23 cellular contexts compared by ENCODE assay signal in genomic region chr14:67253076-67253635, GRCh38.
"Had no signal": no experiment of that assay in that cellular context is flagged by ENCODE, and none has a peak within 500 bp of the region (broad histone marks: within the 10 kb centered on the region; RNA-seq: fewer than 3 reads in every experiment).

No MANE protein-coding gene starts in this region.

- FAIRE-seq: endothelial cell of umbilical vein, urothelium cell line had no signal

- DNase-seq: activated CD4-positive, alpha-beta T cell treated with anti-CD3 and anti-CD28 coated beads for 1 hour; activated CD4-positive, alpha-beta T cell treated with anti-CD3 and anti-CD28 coated beads, Interleukin-2, amount 50 U/mL, for 48 hours; activated naive CD4-positive, alpha-beta T cell treated with Interleukin-2 at 50 U/mL for 16 hours; activated naive CD8-positive, alpha-beta T cell treated with anti-CD3 and anti-CD28 coated beads, Interleukin-2, amount 10 ng/mL, durations not matched to agents 7 days and 5 days; amygdala; dermis blood vessel endothelial cell; effector memory CD4-positive, alpha-beta T cell; heart right ventricle; immature natural killer cell; mesenchymal stem cell; naive thymus-derived CD4-positive, alpha-beta T cell; ovary; psoas muscle; right cardiac atrium; stimulated activated naive CD4-positive, alpha-beta T cell; substantia nigra; WERI-Rb-1 had no signal

- H3K36me3 ChIP-seq: cardiac muscle cell, ovary, tibial nerve, WERI-Rb-1 had no signal

- H3K27me3 ChIP-seq: cardiac muscle cell, esophagus muscularis mucosa, heart right ventricle, ovary, tibial nerve had no signal

- ATAC-seq: heart right ventricle; naive thymus-derived CD4-positive, alpha-beta T cell; psoas muscle; right cardiac atrium had no signal

- H3K27ac ChIP-seq: cardiac muscle cell, esophagus muscularis mucosa, heart right ventricle, ovary, psoas muscle, skin epidermis, WERI-Rb-1 had no signal

- H3K4me3 ChIP-seq: cardiac muscle cell, esophagus muscularis mucosa, heart right ventricle, ovary, psoas muscle, skin epidermis, tibial nerve had no signal

- H3K9me3 ChIP-seq: esophagus muscularis mucosa, heart right ventricle, ovary, psoas muscle, tibial nerve had no signal
